10 cellular contexts compared by ENCODE assay signal in the genomic region with DNA sequence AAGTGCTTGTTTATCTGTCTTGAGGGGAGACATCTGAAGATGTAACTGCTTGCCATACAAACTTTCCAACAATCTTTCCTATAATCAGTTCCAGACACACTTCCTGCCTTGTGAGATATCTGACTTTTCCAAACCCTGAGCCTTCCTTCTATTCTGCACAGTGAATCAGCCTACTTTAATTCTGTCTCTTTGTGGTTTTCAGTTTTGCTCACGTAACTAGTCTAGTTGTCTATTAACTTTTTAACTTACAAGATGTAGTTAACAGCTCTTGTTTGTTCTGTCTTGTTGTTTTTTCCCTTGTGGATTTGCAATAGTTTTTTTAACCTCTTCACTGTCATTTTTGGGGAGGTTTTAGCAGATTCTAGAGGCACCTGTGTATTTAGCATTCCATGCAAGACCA.
DNase-seq lines count a peak whose midpoint lies in the region; ATAC-seq, FAIRE-seq and TF ChIP-seq lines count a peak whose summit lies in the region.
"Had no signal": no experiment of that assay in that cellular context is flagged by ENCODE, and none has a peak within 500 bp of the region (broad histone marks: within the 10 kb centered on the region; RNA-seq: fewer than 3 reads in every experiment).

No MANE protein-coding gene starts in this region.

- no peaks in the 10 kb centered on the region for H4K20me1 ChIP-seq in endothelial cell of umbilical vein (replicated peaks; ENCODE audit: control insufficient read depth, extremely low read depth, insufficient read depth, low read length)

- H3K4me3 ChIP-seq in endothelial cell of umbilical vein (replicated peaks in 1 of 3; ENCODE audit: insufficient read depth in 1 of 3, low read depth in 1 of 3, low read length in 3 of 3) (no peak overlapping the region), heart left ventricle (no peak overlapping the region), coronary artery (no peak overlapping the region), vagina (no peak overlapping the region)
- H3K4me3 ChIP-seq: transverse colon had no signal

- no peak overlapping the region for H3K4me2 ChIP-seq in endothelial cell of umbilical vein (ENCODE audit: insufficient read depth, low read length)

- H3K27ac ChIP-seq in endothelial cell of umbilical vein (ENCODE audit: insufficient read depth, low read depth, low read length), result no peak overlapping the region
- no peak overlapping the region for H3K27ac ChIP-seq in heart left ventricle
- no peak overlapping the region for H3K27ac ChIP-seq in coronary artery
- no peak overlapping the region for H3K27ac ChIP-seq in vagina
- H3K27ac ChIP-seq: transverse colon had no signal

- 47 to 75% (median 54%) methylated on average over 1 of the region's 1 CpG for WGBS in heart left ventricle, 4 donors

- H3K27me3 Mint-ChIP-seq in Calu3 (ENCODE audit: unreplicated experiment), result no peaks in the 10 kb centered on the region

- H3K27ac Mint-ChIP-seq in Calu3 (ENCODE audit: unreplicated experiment), result peak overlapping the region; percentile 39

- no peak overlapping the region for H3K4me3 Mint-ChIP-seq in Calu3 (ENCODE audit: low read depth, unreplicated experiment)

- TF ChIP-seq CTCF in Calu3 (IDR thresholded peaks at IDR 0.05; ENCODE audit: unreplicated experiment) (no peak), endothelial cell of umbilical vein (IDR thresholded peaks at IDR 0.05; ENCODE audit: extremely low read depth in 1 of 2, insufficient read depth in 1 of 2, low read depth in 1 of 2, low read length in 2 of 2) (no peak), heart left ventricle (IDR thresholded peaks at IDR 0.05) (no peak), coronary artery (IDR thresholded peaks at IDR 0.05) (no peak), vagina (IDR thresholded peaks at IDR 0.05) (no peak)

- H3K4me1 Mint-ChIP-seq in Calu3 (ENCODE audit: low read depth, unreplicated experiment), result peaks cover 9% of the 10 kb centered on the region

- H3K9me3 ChIP-seq in endothelial cell of umbilical vein (replicated peaks; ENCODE audit: control insufficient read depth, insufficient read depth, low read length), result no peaks in the 10 kb centered on the region
- H3K9me3 ChIP-seq in heart left ventricle, result no peaks in the 10 kb centered on the region
- no peaks in the 10 kb centered on the region for H3K9me3 ChIP-seq in vagina
- H3K9me3 ChIP-seq: transverse colon had no signal

- H3K9me3 Mint-ChIP-seq in Calu3 (ENCODE audit: low read depth, unreplicated experiment), result no peaks in the 10 kb centered on the region

- no peaks in the 10 kb centered on the region for H3K9me1 ChIP-seq in endothelial cell of umbilical vein (replicated peaks; ENCODE audit: control insufficient read depth, extremely low read depth, insufficient read depth, low read length)

- dilution Hi-C loops in endothelial cell of umbilical vein (cut with MboI; ENCODE audit: extremely low pct_ligation_motif_present, low sequenced_read_pairs), result no loop called here

- no peaks in the 10 kb centered on the region for H3K79me2 ChIP-seq in endothelial cell of umbilical vein (ENCODE audit: control insufficient read depth, insufficient read depth, low read length)

- H3K4me1 ChIP-seq in endothelial cell of umbilical vein (ENCODE audit: control insufficient read depth, extremely low read depth, insufficient read depth, low read length) (no peaks in the 10 kb centered on the region), heart left ventricle (no peaks in the 10 kb centered on the region), vagina (no peaks in the 10 kb centered on the region)
- H3K4me1 ChIP-seq: transverse colon had no signal

- H3K27me3 ChIP-seq in endothelial cell of umbilical vein (ENCODE audit: control insufficient read depth in 2 of 2, insufficient read depth in 2 of 2, low read length in 2 of 2), result no peaks in the 10 kb centered on the region
- no peaks in the 10 kb centered on the region for H3K27me3 ChIP-seq in heart left ventricle
- no peaks in the 10 kb centered on the region for H3K27me3 ChIP-seq in vagina
- H3K27me3 ChIP-seq: transverse colon had no signal

- CTCF ChIA-PET in Calu3 (lab: Charles Lee), result interaction anchor here (0.9 kb wide), 1 partner anchor 11 kb away, joined by 3 read pairs; no protein-coding TSS in a partner anchor
- CTCF ChIA-PET in endothelial cell of umbilical vein (lab: Charles Lee), result no interaction called here

- H3K36me3 ChIP-seq in endothelial cell of umbilical vein (ENCODE audit: control insufficient read depth in 2 of 2, extremely low read depth in 1 of 2, insufficient read depth in 2 of 2, low read length in 2 of 2) (no peaks in the 10 kb centered on the region), heart left ventricle (no peaks in the 10 kb centered on the region), vagina (no peaks in the 10 kb centered on the region)
- H3K36me3 ChIP-seq: transverse colon had no signal

- H3K36me3 Mint-ChIP-seq in Calu3 (ENCODE audit: insufficient read depth, unreplicated experiment), result no peaks in the 10 kb centered on the region

- no peak for DNase-seq in Calu3
- DNase-seq in endothelial cell of umbilical vein (ENCODE audit: low read depth, low spot score), result peak; percentile 54
- DNase-seq in NCI-H1048 (lab: John Stamatoyannopoulos, UW), result no peak
- DNase-seq in heart left ventricle, result no peak
- DNase-seq in coronary artery (ENCODE audit: low spot score), result no peak
- DNase-seq in vagina (ENCODE audit: extremely low spot score in 2 of 2), result no peak
- DNase-seq: NCI-H524 treated with DMSO at 0.1 percent for 48 hours, transverse colon had no signal

- intact Hi-C loops in Calu3 (cut with micrococcal nuclease; ENCODE audit: unreplicated experiment) (no loop called here), endothelial cell of umbilical vein (cut with micrococcal nuclease) (no loop called here), heart left ventricle (cut with DNase I) (no loop called here), vagina (cut with DNase I) (no loop called here)

- no peak for TF ChIP-seq POLR2A in endothelial cell of umbilical vein (IDR thresholded peaks at IDR 0.05; ENCODE audit: low read depth, low read length)
- no peak for TF ChIP-seq POLR2A in heart left ventricle (IDR thresholded peaks at IDR 0.05)
- TF ChIP-seq POLR2A in vagina (IDR thresholded peaks at IDR 0.05), result no peak

- H2AFZ ChIP-seq in endothelial cell of umbilical vein (ENCODE audit: low read depth, low read length), result no peak overlapping the region

- FAIRE-seq in endothelial cell of umbilical vein (lab: Jason Lieb, UNC), result no peak

- BruUV-seq in Calu3 (replicated peaks; lab: Mats Ljungman, UMichigan) (no TSS peak), endothelial cell of umbilical vein (replicated peaks; lab: Mats Ljungman, UMichigan) (no TSS peak)

- H3K9ac ChIP-seq in endothelial cell of umbilical vein (replicated peaks; ENCODE audit: extremely low read depth, insufficient read depth, low read length), result no peak overlapping the region

- peak; percentile 94 for ATAC-seq in GM21381 (IDR thresholded peaks at IDR 0.05; ENCODE audit: unreplicated experiment)
- peak; percentile 90 for ATAC-seq in HG03175 (IDR thresholded peaks at IDR 0.05; ENCODE audit: unreplicated experiment)
- no peak for ATAC-seq in heart left ventricle

- POLR2A ChIA-PET in endothelial cell of umbilical vein (lab: Charles Lee), result no interaction called here

TF ChIP-seq in endothelial cell of umbilical vein, 7 proteins besides CTCF, POLR2A, EP300 and RAD21:
- TF ChIP-seq POLR2AphosphoS5 (IDR thresholded peaks at IDR 0.05; ENCODE audit: insufficient read depth, low read depth, low read length) (no peak), FOS (IDR thresholded peaks at IDR 0.05; ENCODE audit: borderline replicate concordance, insufficient read depth, low read length) (peak; percentile 17)

Comparison
In these comparisons a context has a peak if more than half of its experiments do, and no peak if none do; other contexts are left out.
1. ATAC-seq: peak in GM21381 (single experiment) and HG03175 (single experiment); none in heart left ventricle (0 of 4).